ENCODE assay signal across 1 cellular context in the genomic region with DNA sequence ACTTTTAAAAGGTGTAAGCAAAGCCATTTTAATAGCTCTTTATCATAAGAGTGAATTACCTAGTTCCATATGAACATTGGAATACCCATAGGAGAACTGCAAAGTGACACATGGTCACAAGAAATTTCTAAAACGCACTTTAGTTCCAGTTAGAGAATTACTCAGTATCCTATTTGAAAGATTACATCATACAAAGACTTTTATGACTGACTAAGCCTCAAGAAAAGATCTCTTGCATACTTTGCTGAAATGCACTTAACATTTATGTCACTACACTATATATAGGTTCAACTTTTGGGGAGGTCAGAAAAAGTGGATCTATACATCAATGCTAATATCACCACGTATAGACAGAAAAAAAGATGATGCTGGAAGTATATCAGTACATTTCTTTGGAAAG.
TF ChIP-seq lines count a peak whose summit lies in the region.

No MANE protein-coding gene starts in this region.

TF ChIP-seq in HEK293, 187 proteins besides CTCF, POLR2A, EP300 and RAD21 (continued from another document):
- TF ChIP-seq HIC1 (tag by site-specific recombination; IDR thresholded peaks at IDR 0.05), result peak; percentile 22; the same call in 1 of the 2 replicates
- TF ChIP-seq TRIM28 (IDR thresholded peaks at IDR 0.05; ENCODE audit: borderline replicate concordance, low read length), result peak; percentile 77; the same call in 1 of the 2 replicates
- TF ChIP-seq ZBTB21 (tag by site-specific recombination; IDR thresholded peaks at IDR 0.05), result peak; percentile 45; the same call in 1 of the 2 replicates
- TF ChIP-seq KLF10 (tag by site-specific recombination; IDR thresholded peaks at IDR 0.05), result peak; percentile 44; the same call in 1 of the 2 replicates
- TF ChIP-seq, protein P1, sequence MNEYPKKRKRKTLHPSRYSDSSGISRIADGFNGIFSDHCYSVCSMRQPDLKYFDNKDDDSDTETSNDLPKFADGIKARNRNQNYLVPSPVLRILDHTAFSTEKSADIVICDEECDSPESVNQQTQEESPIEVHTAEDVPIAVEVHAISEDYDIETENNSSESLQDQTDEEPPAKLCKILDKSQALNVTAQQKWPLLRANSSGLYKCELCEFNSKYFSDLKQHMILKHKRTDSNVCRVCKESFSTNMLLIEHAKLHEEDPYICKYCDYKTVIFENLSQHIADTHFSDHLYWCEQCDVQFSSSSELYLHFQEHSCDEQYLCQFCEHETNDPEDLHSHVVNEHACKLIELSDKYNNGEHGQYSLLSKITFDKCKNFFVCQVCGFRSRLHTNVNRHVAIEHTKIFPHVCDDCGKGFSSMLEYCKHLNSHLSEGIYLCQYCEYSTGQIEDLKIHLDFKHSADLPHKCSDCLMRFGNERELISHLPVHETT (tag by site-specific recombination; IDR thresholded peaks at IDR 0.05), result peak; percentile 45; the same call in 1 of the 2 replicates
- TF ChIP-seq, protein P2, sequence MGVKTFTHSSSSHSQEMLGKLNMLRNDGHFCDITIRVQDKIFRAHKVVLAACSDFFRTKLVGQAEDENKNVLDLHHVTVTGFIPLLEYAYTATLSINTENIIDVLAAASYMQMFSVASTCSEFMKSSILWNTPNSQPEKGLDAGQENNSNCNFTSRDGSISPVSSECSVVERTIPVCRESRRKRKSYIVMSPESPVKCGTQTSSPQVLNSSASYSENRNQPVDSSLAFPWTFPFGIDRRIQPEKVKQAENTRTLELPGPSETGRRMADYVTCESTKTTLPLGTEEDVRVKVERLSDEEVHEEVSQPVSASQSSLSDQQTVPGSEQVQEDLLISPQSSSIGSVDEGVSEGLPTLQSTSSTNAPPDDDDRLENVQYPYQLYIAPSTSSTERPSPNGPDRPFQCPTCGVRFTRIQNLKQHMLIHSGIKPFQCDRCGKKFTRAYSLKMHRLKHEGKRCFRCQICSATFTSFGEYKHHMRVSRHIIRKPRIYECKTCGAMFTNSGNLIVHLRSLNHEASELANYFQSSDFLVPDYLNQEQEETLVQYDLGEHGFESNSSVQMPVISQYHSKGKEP (tag by site-specific recombination; IDR thresholded peaks at IDR 0.05), result peak; percentile 78
